13 cellular contexts compared by ENCODE assay signal in genomic region chr2:233092446-233093438, GRCh38. TPM values are rescaled to one million over a fixed set of nuclear protein-coding genes. Genes with fewer than 3 reads are reported as not detected.
DNase-seq lines count a peak whose midpoint lies in the region; ATAC-seq, FAIRE-seq and TF ChIP-seq lines count a peak whose summit lies in the region.
"Had no signal": no experiment of that assay in that cellular context is flagged by ENCODE, and none has a peak within 500 bp of the region (broad histone marks: within the 10 kb centered on the region; RNA-seq: fewer than 3 reads in every experiment).

No MANE protein-coding gene starts in this region.

- H3K27ac ChIP-seq in BLaER1 treated with 17β-estradiol and CSF1 and Interleukin-3, amounts not matched to agents 10 nM and 100 nM: peak overlapping the region; percentile 9 to 95 (median 68); a peak in 18 of 22 replicates
- peak overlapping the region; percentile 53 for H3K27ac ChIP-seq in SU-DHL-6 (ENCODE audit: low read depth, low read length)
- H3K27ac ChIP-seq: C4-2B, neural progenitor cell had no signal

- peaks cover 59 to 95% (median 75%) of the 10 kb centered on the region in 11 experiments for H3K36me3 ChIP-seq in BLaER1 treated with 17β-estradiol and CSF1 and Interleukin-3, amounts not matched to agents 10 nM and 100 nM
- H3K36me3 ChIP-seq in SU-DHL-6 (ENCODE audit: low read length) (peaks cover 5% of the 10 kb centered on the region; the same call in 1 of the 2 replicates), MG63 (no peaks in the 10 kb centered on the region)
- H3K36me3 ChIP-seq: neural progenitor cell had no signal

- no peak for TF ChIP-seq CTCF in SU-DHL-6 (IDR thresholded peaks at IDR 0.05; ENCODE audit: insufficient read depth, low read length, poor library complexity, severe bottlenecking)

- H3K9ac ChIP-seq in BLaER1 treated with 17β-estradiol and CSF1 and Interleukin-3, amounts not matched to agents 10 nM and 100 nM: peak overlapping the region in 9 of 11 experiments; percentile 15 to 72 (median 43); a peak in 14 of 22 replicates
- no peak overlapping the region; the same call in 1 of the 2 replicates for H3K9ac ChIP-seq in SU-DHL-6 (ENCODE audit: low read length)
- H3K9ac ChIP-seq: neural progenitor cell had no signal

- peaks cover 6 to 41% (median 24%) of the 10 kb centered on the region in 11 experiments; a peak in 15 of 22 replicates for H4K20me1 ChIP-seq in BLaER1 treated with 17β-estradiol and CSF1 and Interleukin-3, amounts not matched to agents 10 nM and 100 nM
- H4K20me1 ChIP-seq in SU-DHL-6 (ENCODE audit: low read depth, low read length): no peaks in the 10 kb centered on the region

- H3K9me3 ChIP-seq in BLaER1 treated with 17β-estradiol and CSF1 and Interleukin-3, amounts not matched to agents 10 nM and 100 nM (replicated peaks in 1 of 11): no peaks in the 10 kb centered on the region
- H3K9me3 ChIP-seq in SU-DHL-6 (ENCODE audit: insufficient read depth, low read length) (no peaks in the 10 kb centered on the region), MG63 (no peaks in the 10 kb centered on the region)

- H3K4me1 ChIP-seq in BLaER1 treated with 17β-estradiol and CSF1 and Interleukin-3, amounts not matched to agents 10 nM and 100 nM: peaks cover 24 to 77% (median 54%) of the 10 kb centered on the region in 10 experiments
- H3K4me1 ChIP-seq: neural progenitor cell had no signal

- DNase-seq in GM19239 (ENCODE audit: insufficient read length, low spot score) (no peak), germinal center (ENCODE audit: low spot score) (peak; percentile 65), MG63 (no peak), NCI-H1417 treated with DMSO at 0.1 percent for 48 hours (lab: John Stamatoyannopoulos, UW) (no peak), SK-N-DZ (ENCODE audit: low spot score) (no peak)
- DNase-seq: NCI-H187, RPMI8226 had no signal

- peak overlapping the region; percentile 22 to 86 (median 64) for H3K4me2 ChIP-seq in BLaER1 treated with 17β-estradiol and CSF1 and Interleukin-3, amounts not matched to agents 10 nM and 100 nM
- peak overlapping the region; percentile 3 for H3K4me2 ChIP-seq in SU-DHL-6 (ENCODE audit: low read depth, low read length, poor library complexity, severe bottlenecking)
- H3K4me2 ChIP-seq: neural progenitor cell had no signal

- H3K27me3 ChIP-seq in BLaER1 treated with 17β-estradiol and CSF1 and Interleukin-3, amounts not matched to agents 10 nM and 100 nM: no peaks in the 10 kb centered on the region
- H3K27me3 ChIP-seq in SU-DHL-6 (ENCODE audit: low read length) (no peaks in the 10 kb centered on the region), MG63 (no peaks in the 10 kb centered on the region)
- H3K27me3 ChIP-seq: neural progenitor cell had no signal

- peak; percentile 79 for FAIRE-seq in GM19239 (lab: Jason Lieb, UNC)

- H2AFZ ChIP-seq in SU-DHL-6 (ENCODE audit: low read depth, low read length, severe bottlenecking): no peak overlapping the region
- H2AFZ ChIP-seq: neural progenitor cell had no signal

- H3K79me2 ChIP-seq in SU-DHL-6 (ENCODE audit: insufficient read depth, low read length): peaks cover 91% of the 10 kb centered on the region

- no peaks in the 10 kb centered on the region for H3K9me2 ChIP-seq in SU-DHL-6 (replicated peaks; ENCODE audit: insufficient read depth, low read length)

- peak overlapping the region in 2 of 10 experiments; percentile 13 to 27; a peak in 2 of 20 replicates for H3K4me3 ChIP-seq in BLaER1 treated with 17β-estradiol and CSF1 and Interleukin-3, amounts not matched to agents 10 nM and 100 nM
- no peak overlapping the region for H3K4me3 ChIP-seq in SU-DHL-6 (ENCODE audit: insufficient read depth, low read length, poor library complexity, severe bottlenecking)
- no peak overlapping the region for H3K4me3 ChIP-seq in MG63
- H3K4me3 ChIP-seq: neural progenitor cell had no signal

- ATAC-seq in GM18861 (IDR thresholded peaks at IDR 0.05; ENCODE audit: unreplicated experiment): no peak
- ATAC-seq: esophagus mucosa had no signal

- H3F3A ChIP-seq in SU-DHL-6 (ENCODE audit: insufficient read depth): peaks cover 31% of the 10 kb centered on the region

RNA-seq across cellular contexts. Expression of gene INPP5D, which starts 32.6 kb away (rescaled TPM):
- total RNA-seq in MG63 (2014; rRNA removed; shearing (Covaris generic); ENCODE audit: low replicate concordance): not detected in 2 replicates
- polyA plus RNA-seq in SK-N-DZ (2014; cell fraction: cytosol; rRNA removed): not detected in 2 replicates
- polyA plus RNA-seq in SK-N-DZ (2014; cell fraction: nucleus; rRNA removed): not detected in 2 replicates
